ENCODE assay signal across 15 cellular contexts in genomic region chr11:114152785-114153184, GRCh38.
DNase-seq lines count a peak whose midpoint lies in the region; ATAC-seq and TF ChIP-seq lines count a peak whose summit lies in the region.
"Had no signal": no experiment of that assay in that cellular context is flagged by ENCODE, and none has a peak within 500 bp of the region (broad histone marks: within the 10 kb centered on the region; RNA-seq: fewer than 3 reads in every experiment).

No MANE protein-coding gene starts in this region.

- no peak overlapping the region for H3K18ac ChIP-seq in neuronal stem cell (ENCODE audit: low read length)

- H3K23ac ChIP-seq in neuronal stem cell (ENCODE audit: low read depth, low read length, poor library complexity), result no peak overlapping the region

- peaks cover 7% of the 10 kb centered on the region for H3K79me1 ChIP-seq in neuronal stem cell (ENCODE audit: low read depth, low read length)

- H3K27ac ChIP-seq in RWPE2 (ENCODE audit: poor library complexity, severe bottlenecking) (peak overlapping the region; percentile 79), coronary artery (peak overlapping the region; percentile 98 to 99), sigmoid colon (peak overlapping the region; percentile 94 to 99 (median 97)), tibial nerve (peak overlapping the region; percentile 76 to 99 (median 93)), neuronal stem cell (replicated peaks; ENCODE audit: low read length) (no peak overlapping the region)

- H3K4me2 ChIP-seq in neuronal stem cell (ENCODE audit: insufficient read depth, low read length, poor library complexity, severe bottlenecking), result no peak overlapping the region
- H3K4me2 ChIP-seq: smooth muscle cell had no signal

- H3K9ac ChIP-seq in neuronal stem cell (ENCODE audit: low read depth, low read length, poor library complexity), result no peak overlapping the region

- intact Hi-C loops in sigmoid colon (cut with DNase I), result no loop called here

- no peak overlapping the region for H2AK5ac ChIP-seq in neuronal stem cell (ENCODE audit: low read depth, low read length)

- no peak overlapping the region for H3K4me3 ChIP-seq in RWPE2 (ENCODE audit: severe bottlenecking)
- H3K4me3 ChIP-seq in coronary artery, result peak overlapping the region; percentile 29
- no peak overlapping the region for H3K4me3 ChIP-seq in sigmoid colon
- H3K4me3 ChIP-seq in tibial nerve, result no peak overlapping the region
- H3K4me3 ChIP-seq in neuronal stem cell (ENCODE audit: low read length in 2 of 2), result no peak overlapping the region
- H3K4me3 ChIP-seq: smooth muscle cell had no signal

- whole genome bisulfite sequencing in sigmoid colon, 2 donors, result 84 to 88% methylated on average over 2 of the region's 2 CpGs
- 94 to 98% methylated on average over 2 of the region's 2 CpGs for WGBS in tibial nerve, 2 donors
- WGBS in neuronal stem cell (ENCODE audit: extremely low coverage in 2 of 2, insufficient read length in 2 of 2, insufficient replicate concordance in 1 of 2), 2 donors, result no CpG with 5 or more reads among the region's 2 CpGs

- H2BK120ac ChIP-seq in neuronal stem cell (ENCODE audit: low read depth, low read length), result no peak overlapping the region

- H3K14ac ChIP-seq in neuronal stem cell (ENCODE audit: low read length), result no peak overlapping the region

- ATAC-seq in RWPE2 (ENCODE audit: low read depth), result no peak

- H3K27me3 ChIP-seq in RWPE2 (ENCODE audit: insufficient read depth, poor library complexity, severe bottlenecking) (no peaks in the 10 kb centered on the region), sigmoid colon (no peaks in the 10 kb centered on the region), tibial nerve (no peaks in the 10 kb centered on the region), neuronal stem cell (ENCODE audit: control insufficient read depth in 3 of 3, insufficient read depth in 3 of 3, low read depth in 1 of 3, low read length in 3 of 3) (no peaks in the 10 kb centered on the region)

- H4K91ac ChIP-seq in neuronal stem cell (ENCODE audit: low read depth, low read length, poor library complexity), result no peak overlapping the region

- H2AFZ ChIP-seq in neuronal stem cell (ENCODE audit: low read length), result no peak overlapping the region

- TF ChIP-seq POLR2A in sigmoid colon (IDR thresholded peaks at IDR 0.05) (no peak), tibial nerve (IDR thresholded peaks at IDR 0.05) (no peak)

- no peak overlapping the region for H3K4ac ChIP-seq in neuronal stem cell (ENCODE audit: low read length)

- DNase-seq in RWPE2 (ENCODE audit: low spot score), result no peak
- DNase-seq in coronary artery (ENCODE audit: low spot score), result no peak
- DNase-seq in sigmoid colon, result no peak
- DNase-seq in tibial nerve (ENCODE audit: low spot score in 2 of 2), result no peak
- DNase-seq in neuronal stem cell (ENCODE audit: low spot score), result no peak
- DNase-seq in NCI-H1105 (lab: John Stamatoyannopoulos, UW), result no peak
- no peak for DNase-seq in NCI-H82 treated with DMSO at 0.1 percent for 48 hours (lab: John Stamatoyannopoulos, UW; ENCODE audit: unreplicated experiment)
- DNase-seq: activated CD4-positive, alpha-beta T cell treated with anti-CD3 and anti-CD28 coated beads, Interleukin-2, amount 50 U/mL, for 4 hours; activated naive CD4-positive, alpha-beta T cell treated with anti-CD3 and anti-CD28 coated beads, Interleukin-2, amount 50 U/mL, for 16 hours; H7; NCI-H1694; NCI-H2227 treated with DMSO at 0.1 percent for 48 hours; RPMI8226; stimulated activated CD8-positive, alpha-beta memory T cell treated with anti-CD3 and anti-CD28 coated beads, Interleukin-4, amount 100 ng/mL, for 48 hours had no signal

- H2BK12ac ChIP-seq in neuronal stem cell (ENCODE audit: low read length), result no peak overlapping the region

- H2BK15ac ChIP-seq in neuronal stem cell (ENCODE audit: low read length), result no peak overlapping the region

- H4K8ac ChIP-seq in neuronal stem cell (ENCODE audit: low read depth, low read length), result no peak overlapping the region

- TF ChIP-seq CTCF in RWPE2 (IDR thresholded peaks at IDR 0.05; ENCODE audit: poor library complexity, severe bottlenecking) (no peak), coronary artery (IDR thresholded peaks at IDR 0.05) (no peak), sigmoid colon (IDR thresholded peaks at IDR 0.05) (no peak), tibial nerve (IDR thresholded peaks at IDR 0.05) (no peak)

- H3K9me3 ChIP-seq in RWPE2 (ENCODE audit: severe bottlenecking) (no peaks in the 10 kb centered on the region), sigmoid colon (no peaks in the 10 kb centered on the region), tibial nerve (no peaks in the 10 kb centered on the region), neuronal stem cell (replicated peaks in 1 of 2; ENCODE audit: control insufficient read depth in 2 of 2, insufficient read depth in 1 of 2, low read depth in 1 of 2, low read length in 2 of 2) (no peaks in the 10 kb centered on the region)

- no peak for TF ChIP-seq EP300 in sigmoid colon (IDR thresholded peaks at IDR 0.05)
- peak in 1 of 2 donors; percentile 9 for TF ChIP-seq EP300 in tibial nerve (IDR thresholded peaks at IDR 0.05)

- H3K36me3 ChIP-seq in RWPE2 (ENCODE audit: low read depth), result peaks cover 11% of the 10 kb centered on the region
- H3K36me3 ChIP-seq in sigmoid colon, result peaks cover 12 to 29% (median 19%) of the 10 kb centered on the region in 4 donors
- H3K36me3 ChIP-seq in tibial nerve, result peaks cover 0 to 20% (median 6%) of the 10 kb centered on the region in 3 donors
- peaks cover 9 to 23% of the 10 kb centered on the region in 2 donors for H3K36me3 ChIP-seq in neuronal stem cell (replicated peaks in 1 of 2; ENCODE audit: control insufficient read depth in 2 of 2, insufficient read depth in 2 of 2, low read length in 2 of 2)

- H2BK5ac ChIP-seq in neuronal stem cell (ENCODE audit: low read length), result no peak overlapping the region

- H3K4me1 ChIP-seq in RWPE2 (ENCODE audit: insufficient read depth, poor library complexity, severe bottlenecking), result peaks cover 29% of the 10 kb centered on the region
- peaks cover 0 to 96% (median 90%) of the 10 kb centered on the region in 4 donors for H3K4me1 ChIP-seq in sigmoid colon
- H3K4me1 ChIP-seq in tibial nerve, result peaks cover 0 to 95% (median 73%) of the 10 kb centered on the region in 4 donors
- peaks cover 4 to 17% of the 10 kb centered on the region in 2 donors for H3K4me1 ChIP-seq in neuronal stem cell (ENCODE audit: control insufficient read depth in 2 of 2, insufficient read depth in 1 of 2, low read depth in 1 of 2, low read length in 2 of 2)
